1 cellular context compared by ENCODE assay signal in the genomic region with DNA sequence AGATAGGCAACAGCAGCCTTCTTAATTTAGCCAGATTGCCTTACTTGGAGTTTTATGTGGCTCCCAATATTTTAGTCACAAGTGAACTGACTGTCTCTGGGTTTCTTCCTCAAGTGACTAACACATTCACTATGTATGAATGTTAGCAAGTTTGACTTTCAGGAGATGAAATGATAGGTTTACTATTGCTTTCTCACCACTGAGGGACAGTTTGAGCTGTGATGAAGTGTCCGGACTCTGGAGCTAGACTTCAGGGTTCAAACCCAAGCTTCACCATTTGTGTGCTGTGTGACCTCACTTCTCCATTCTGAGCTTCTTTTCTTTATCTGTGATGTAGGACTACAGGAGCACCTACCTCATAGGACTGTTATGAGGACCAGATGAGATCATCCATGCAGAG.
TF ChIP-seq lines count a peak whose summit lies in the region.

No MANE protein-coding gene starts in this region.

TF ChIP-seq in HepG2, 621 proteins besides CTCF, POLR2A, EP300 and RAD21:
- TF ChIP-seq SAP130 (CRISPR knock-in tag; IDR thresholded peaks at IDR 0.05; ENCODE audit: low read depth) (no peak), ZNF567 (CRISPR knock-in tag; IDR thresholded peaks at IDR 0.05; ENCODE audit: borderline replicate concordance) (no peak), EHMT2 (IDR thresholded peaks at IDR 0.05; ENCODE audit: borderline replicate concordance, low read depth, low read length) (no peak), ZSCAN30 (CRISPR knock-in tag; IDR thresholded peaks at IDR 0.05) (no peak), MEIS2 (CRISPR knock-in tag; IDR thresholded peaks at IDR 0.05) (no peak), ZFP37 (CRISPR knock-in tag; IDR thresholded peaks at IDR 0.05; ENCODE audit: borderline replicate concordance) (no peak), ZNF3 (CRISPR knock-in tag; IDR thresholded peaks at IDR 0.05) (no peak)
- TF ChIP-seq, protein P1, sequence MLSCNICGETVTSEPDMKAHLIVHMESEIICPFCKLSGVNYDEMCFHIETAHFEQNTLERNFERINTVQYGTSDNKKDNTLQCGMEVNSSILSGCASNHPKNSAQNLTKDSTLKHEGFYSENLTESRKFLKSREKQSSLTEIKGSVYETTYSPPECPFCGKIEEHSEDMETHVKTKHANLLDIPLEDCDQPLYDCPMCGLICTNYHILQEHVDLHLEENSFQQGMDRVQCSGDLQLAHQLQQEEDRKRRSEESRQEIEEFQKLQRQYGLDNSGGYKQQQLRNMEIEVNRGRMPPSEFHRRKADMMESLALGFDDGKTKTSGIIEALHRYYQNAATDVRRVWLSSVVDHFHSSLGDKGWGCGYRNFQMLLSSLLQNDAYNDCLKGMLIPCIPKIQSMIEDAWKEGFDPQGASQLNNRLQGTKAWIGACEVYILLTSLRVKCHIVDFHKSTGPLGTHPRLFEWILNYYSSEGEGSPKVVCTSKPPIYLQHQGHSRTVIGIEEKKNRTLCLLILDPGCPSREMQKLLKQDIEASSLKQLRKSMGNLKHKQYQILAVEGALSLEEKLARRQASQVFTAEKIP (CRISPR knock-in tag; IDR thresholded peaks at IDR 0.05; ENCODE audit: borderline replicate concordance), result no peak
